In genomic region chr13:49336655-49337054, GRCh38 we compare ENCODE assay signal across 30 cellular contexts.
"Had no signal": no experiment of that assay in that cellular context is flagged by ENCODE, and none has a peak within 500 bp of the region (broad histone marks: within the 10 kb centered on the region; RNA-seq: fewer than 3 reads in every experiment).

No MANE protein-coding gene starts in this region.

- H3K27ac Mint-ChIP-seq: dendritic cell treated with granulocyte-macrophage colony-stimulating factor and Interleukin-4, amounts not matched to agents 40 ng/mL and 50 ng/mL, for 4 days; effector memory CD8-positive, alpha-beta T cell; endodermal cell; mesothelial cell of epicardium; naive thymus-derived CD8-positive, alpha-beta T cell had no signal

- DNase-seq: colonic mucosa; cortex of kidney; effector CD8-positive, alpha-beta T cell; effector memory CD8-positive, alpha-beta T cell; endodermal cell; erythroblast; esophagus squamous epithelium; foreskin fibroblast; foreskin melanocyte; gastrocnemius medialis; glutamatergic neuron; head of caudate nucleus; heart right ventricle; hippocampal formation; islet precursor cell; kidney; kidney glomerular epithelial cell; left colon; left ventricle myocardium superior; lower lobe of right lung; mesenchymal stem cell; mucosa of descending colon; naive B cell; naive thymus-derived CD8-positive, alpha-beta T cell had no signal

- H3K4me3 ChIP-seq: colonic mucosa, esophagus squamous epithelium, gastrocnemius medialis, heart right ventricle, lower lobe of right lung, mucosa of descending colon had no signal

- FAIRE-seq: endometrium, kidney had no signal

- H3K4me3 Mint-ChIP-seq: dendritic cell treated with granulocyte-macrophage colony-stimulating factor and Interleukin-4, amounts not matched to agents 40 ng/mL and 50 ng/mL, for 4 days; effector memory CD8-positive, alpha-beta T cell; endodermal cell; mesothelial cell of epicardium; naive B cell; naive thymus-derived CD8-positive, alpha-beta T cell had no signal

- H3K27me3 Mint-ChIP-seq: dendritic cell treated with granulocyte-macrophage colony-stimulating factor and Interleukin-4, amounts not matched to agents 40 ng/mL and 50 ng/mL, for 4 days; effector memory CD8-positive, alpha-beta T cell; naive B cell; naive thymus-derived CD8-positive, alpha-beta T cell had no signal

- H3K27ac ChIP-seq: colonic mucosa, epithelial cell of prostate, esophagus squamous epithelium, gastrocnemius medialis, heart right ventricle, lower lobe of right lung had no signal

- ATAC-seq: effector memory CD8-positive, alpha-beta T cell; esophagus mucosa; gastrocnemius medialis; heart right ventricle; left colon; left lobe of liver; left ventricle myocardium superior; lower lobe of right lung; mucosa of descending colon; naive thymus-derived CD8-positive, alpha-beta T cell had no signal

- H3K4me1 Mint-ChIP-seq: endodermal cell; naive B cell; naive thymus-derived CD8-positive, alpha-beta T cell had no signal

- H3K36me3 ChIP-seq: colonic mucosa had no signal

- H3K9me3 ChIP-seq: colonic mucosa, esophagus squamous epithelium, gastrocnemius medialis, heart right ventricle, lower lobe of right lung, mucosa of descending colon had no signal

- H3K27me3 ChIP-seq: colonic mucosa, esophagus squamous epithelium, gastrocnemius medialis, heart right ventricle had no signal

- H3K9me3 Mint-ChIP-seq: dendritic cell treated with granulocyte-macrophage colony-stimulating factor and Interleukin-4, amounts not matched to agents 40 ng/mL and 50 ng/mL, for 4 days; effector memory CD8-positive, alpha-beta T cell; endodermal cell; mesothelial cell of epicardium; naive B cell; naive thymus-derived CD8-positive, alpha-beta T cell had no signal

- H3K4me1 ChIP-seq: colonic mucosa, esophagus squamous epithelium, gastrocnemius medialis, heart right ventricle, lower lobe of right lung had no signal
